In genomic region chr1:38516560-38516959, GRCh38 we compare ENCODE assay signal across 5 cellular contexts.
"Had no signal": no experiment of that assay in that cellular context is flagged by ENCODE, and none has a peak within 500 bp of the region (broad histone marks: within the 10 kb centered on the region; RNA-seq: fewer than 3 reads in every experiment).

No MANE protein-coding gene starts in this region.

- ATAC-seq: HCT116 had no signal

- H3K27ac Mint-ChIP-seq: HFFc6 had no signal

- H3K27ac ChIP-seq: GM23248, KMS-11 had no signal

- H3K4me3 Mint-ChIP-seq: HFFc6 had no signal

- H3K4me3 ChIP-seq: GM23248, HAP-1 had no signal
